2 cellular contexts compared by ENCODE assay signal in genomic region chr2:224987733-224988132, GRCh38.
TF ChIP-seq lines count a peak whose summit lies in the region.

No MANE protein-coding gene starts in this region.

TF ChIP-seq in IMR-90, 13 proteins besides CTCF, POLR2A, EP300 and RAD21:
- TF ChIP-seq MAZ (IDR thresholded peaks at IDR 0.05; ENCODE audit: borderline replicate concordance, low read depth, low read length) = no peak
- 0 out of 2 replicates have a peak, but pooled peaks have one; percentile 8 for TF ChIP-seq FOS (IDR thresholded peaks at IDR 0.05; ENCODE audit: low read depth, low read length)

TF ChIP-seq in HepG2, 621 proteins besides CTCF, POLR2A, EP300 and RAD21:
- no peak for TF ChIP-seq AGO1 (IDR thresholded peaks at IDR 0.05; ENCODE audit: low read depth, low read length, poor library complexity, severe bottlenecking)
TF ChIP-seq in HepG2: peak in this region for 0.
